Comparison of ENCODE assay signal across 8 cellular contexts in the genomic region with DNA sequence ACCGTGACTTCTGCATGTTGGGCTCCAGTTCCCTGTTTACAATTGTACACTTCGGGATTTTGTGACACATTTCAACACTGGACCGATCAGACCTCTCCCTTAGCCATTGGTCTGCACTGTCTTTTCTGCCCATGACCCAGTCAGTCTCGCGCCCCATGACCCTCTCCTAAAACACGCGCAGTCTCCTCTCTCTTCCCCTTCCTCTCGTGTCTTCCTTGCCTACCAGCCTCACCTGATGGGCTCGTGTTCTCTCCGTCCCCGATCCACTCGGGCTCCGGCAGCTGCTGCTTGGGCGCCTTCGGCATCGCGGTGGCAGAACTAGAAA. TPM values are rescaled to one million over a fixed set of nuclear protein-coding genes. Genes with fewer than 3 reads are reported as not detected.
DNase-seq lines count a peak whose midpoint lies in the region; ATAC-seq and TF ChIP-seq lines count a peak whose summit lies in the region.

No MANE protein-coding gene starts in this region.

- no peaks in the 10 kb centered on the region for H3K27me3 Mint-ChIP-seq in activated naive CD4-positive, alpha-beta T cell treated with anti-CD3 and anti-CD28 coated beads, Interleukin-2, amount 50 U/mL, for 24 hours
- H3K27me3 Mint-ChIP-seq in activated naive CD8-positive, alpha-beta T cell: no peaks in the 10 kb centered on the region

- ATAC-seq in HG03175 (IDR thresholded peaks at IDR 0.05; ENCODE audit: unreplicated experiment): peak; percentile 17

- H3K27me3 ChIP-seq in iPS-15b (ENCODE audit: control insufficient read depth, insufficient read depth, low read length) (no peaks in the 10 kb centered on the region), stomach (no peaks in the 10 kb centered on the region)

- peaks cover 4% of the 10 kb centered on the region for H3K4me1 ChIP-seq in iPS-15b (ENCODE audit: control insufficient read depth, insufficient read depth, low read length)
- H3K4me1 ChIP-seq in stomach: peaks cover 32 to 66% (median 52%) of the 10 kb centered on the region in 4 donors

- H3K9me3 Mint-ChIP-seq in activated naive CD4-positive, alpha-beta T cell treated with anti-CD3 and anti-CD28 coated beads, Interleukin-2, amount 50 U/mL, for 24 hours: no peaks in the 10 kb centered on the region
- H3K9me3 Mint-ChIP-seq in activated naive CD8-positive, alpha-beta T cell (ENCODE audit: low read depth): no peaks in the 10 kb centered on the region

- H3K9me3 ChIP-seq in iPS-15b (ENCODE audit: control insufficient read depth, insufficient read depth, low read length): no peaks in the 10 kb centered on the region
- no peaks in the 10 kb centered on the region for H3K9me3 ChIP-seq in stomach

- intact Hi-C loops in stomach (cut with DNase I; ENCODE audit: low total_unique reads): no loop called here

- peaks cover 11% of the 10 kb centered on the region for H3K36me3 Mint-ChIP-seq in activated naive CD4-positive, alpha-beta T cell treated with anti-CD3 and anti-CD28 coated beads, Interleukin-2, amount 50 U/mL, for 24 hours
- H3K36me3 Mint-ChIP-seq in activated naive CD8-positive, alpha-beta T cell: peaks cover 12% of the 10 kb centered on the region

- 0 to 1% (median 0%) methylated on average over 17 of the region's 17 CpGs for WGBS in stomach, 5 donors

- H3K4me3 ChIP-seq in iPS-15b (ENCODE audit: low read depth, low read length) (peak overlapping the region; percentile 62), stomach (peak overlapping the region; percentile 65 to 87 (median 76))

- H3K4me3 Mint-ChIP-seq in activated naive CD4-positive, alpha-beta T cell treated with anti-CD3 and anti-CD28 coated beads, Interleukin-2, amount 50 U/mL, for 24 hours: peak overlapping the region; percentile 99
- peak overlapping the region; percentile 92 for H3K4me3 Mint-ChIP-seq in activated naive CD8-positive, alpha-beta T cell

- no peak for DNase-seq in activated naive CD4-positive, alpha-beta T cell (lab: John Stamatoyannopoulos, UW)
- DNase-seq in stomach (no peak), D341Med (ENCODE audit: low spot score) (no peak), NCI-H524 treated with DMSO at 0.1 percent for 48 hours (lab: John Stamatoyannopoulos, UW) (no peak)

- peaks cover 4% of the 10 kb centered on the region for H3K36me3 ChIP-seq in iPS-15b (ENCODE audit: control insufficient read depth, insufficient read depth, low read length)
- peaks cover 0 to 16% (median 0%) of the 10 kb centered on the region in 4 donors for H3K36me3 ChIP-seq in stomach

- peaks cover 78% of the 10 kb centered on the region for H3K4me1 Mint-ChIP-seq in activated naive CD4-positive, alpha-beta T cell treated with anti-CD3 and anti-CD28 coated beads, Interleukin-2, amount 50 U/mL, for 24 hours
- peaks cover 72% of the 10 kb centered on the region for H3K4me1 Mint-ChIP-seq in activated naive CD8-positive, alpha-beta T cell (ENCODE audit: low read depth)

- no peak for TF ChIP-seq CTCF in stomach (IDR thresholded peaks at IDR 0.05)

- no peak for TF ChIP-seq EP300 in stomach (IDR thresholded peaks at IDR 0.05)

- no peak for TF ChIP-seq POLR2A in stomach (IDR thresholded peaks at IDR 0.05)

- H3K27ac ChIP-seq in stomach: peak overlapping the region; percentile 89 to 96 (median 92)

- peak overlapping the region; percentile 42 for H3K9ac ChIP-seq in iPS-15b (ENCODE audit: low read depth, low read length)

- peak overlapping the region; percentile 99 for H3K27ac Mint-ChIP-seq in activated naive CD4-positive, alpha-beta T cell treated with anti-CD3 and anti-CD28 coated beads, Interleukin-2, amount 50 U/mL, for 24 hours
- H3K27ac Mint-ChIP-seq in activated naive CD8-positive, alpha-beta T cell: peak overlapping the region; percentile 99

RNA-seq across cellular contexts. Expression of a gene that starts 0.5 kb away (rescaled TPM):
- total RNA-seq in stomach: 10 to 100 TPM in 4 of 5 donors, 1 to 10 TPM in 1; 7.6 to 32.6 (median 28.3) TPM
- polyA plus RNA-seq in stomach: 10 to 100 TPM; 17.1 to 28.0 (median 26.8) TPM

RNA-seq across cellular contexts. Expression of a gene that starts 13.6 kb away (rescaled TPM):
- total RNA-seq in stomach: 10 to 100 TPM in 2 of 5 donors, under 1 TPM in 1, not detected in 2; 0.89 to 10.7 (median 10.5) TPM
- polyA plus RNA-seq in stomach: 1 to 10 TPM; 4.1 to 7.1 (median 5.5) TPM

RNA-seq across cellular contexts. Expression of a gene that starts 14.4 kb away (rescaled TPM):
- total RNA-seq in stomach: 10 to 100 TPM; 12.7 to 39.7 (median 19.2) TPM
- polyA plus RNA-seq in stomach: 10 to 100 TPM; 42.6 to 53.3 (median 48.9) TPM

RNA-seq across cellular contexts. Expression of a gene that starts 46.3 kb away (rescaled TPM):
- total RNA-seq in stomach: 100 to 1,000 TPM in 2 of 5 donors, 10 to 100 TPM in 3; 27.4 to 164 (median 50.1) TPM
- polyA plus RNA-seq in stomach: 10 to 100 TPM in 2 of 3 donors, 1 to 10 TPM in 1; 9.9 to 20.2 (median 17.7) TPM

RNA-seq across cellular contexts. Expression of a gene that starts 46.9 kb away (rescaled TPM):
- 10 to 100 TPM in 4 of 5 donors, 1 to 10 TPM in 1; 6.4 to 54.8 (median 28.5) TPM for total RNA-seq in stomach
- polyA plus RNA-seq in stomach: 10 to 100 TPM; 51.3 to 71.2 (median 61.6) TPM
